ENCODE assay signal across 1 cellular context in genomic region chr1:154465621-154466020, GRCh38.
TF ChIP-seq lines count a peak whose summit lies in the region.

No MANE protein-coding gene starts in this region.

TF ChIP-seq in SK-N-SH, 30 proteins besides CTCF, POLR2A, EP300 and RAD21:
- TF ChIP-seq FOSL2 (IDR thresholded peaks at IDR 0.05; ENCODE audit: borderline replicate concordance, low read depth): no peak
- TF ChIP-seq TCF12 (IDR thresholded peaks at IDR 0.05): no peak
- no peak for TF ChIP-seq CHD2 (IDR thresholded peaks at IDR 0.05; ENCODE audit: low read length, partially characterized antibody)
- no peak for TF ChIP-seq ELF1 (IDR thresholded peaks at IDR 0.05)
- TF ChIP-seq, protein P1, sequence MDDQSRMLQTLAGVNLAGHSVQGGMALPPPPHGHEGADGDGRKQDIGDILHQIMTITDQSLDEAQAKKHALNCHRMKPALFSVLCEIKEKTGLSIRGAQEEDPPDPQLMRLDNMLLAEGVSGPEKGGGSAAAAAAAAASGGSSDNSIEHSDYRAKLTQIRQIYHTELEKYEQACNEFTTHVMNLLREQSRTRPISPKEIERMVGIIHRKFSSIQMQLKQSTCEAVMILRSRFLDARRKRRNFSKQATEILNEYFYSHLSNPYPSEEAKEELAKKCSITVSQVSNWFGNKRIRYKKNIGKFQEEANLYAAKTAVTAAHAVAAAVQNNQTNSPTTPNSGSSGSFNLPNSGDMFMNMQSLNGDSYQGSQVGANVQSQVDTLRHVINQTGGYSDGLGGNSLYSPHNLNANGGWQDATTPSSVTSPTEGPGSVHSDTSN (IDR thresholded peaks at IDR 0.05): no peak
- no peak for TF ChIP-seq RCOR1 (IDR thresholded peaks at IDR 0.05; ENCODE audit: low read length)
- TF ChIP-seq FOXM1 (IDR thresholded peaks at IDR 0.05; ENCODE audit: low read depth): no peak
- TF ChIP-seq POLR2AphosphoS5 (IDR thresholded peaks at IDR 0.05; ENCODE audit: low read depth, low read length): no peak
